In genomic region chr6:108174371-108175175, GRCh38 we compare ENCODE assay signal across 8 cellular contexts.
DNase-seq lines count a peak whose midpoint lies in the region; ATAC-seq lines count a peak whose summit lies in the region.

No MANE protein-coding gene starts in this region.

- DNase-seq in stimulated activated CD4-positive, alpha-beta T cell treated with anti-CD3 and anti-CD28 coated beads, Interleukin-15, amount 100 ng/mL, for 24 hours: peak; percentile 49
- DNase-seq in stimulated activated CD4-positive, alpha-beta T cell treated with anti-CD3 and anti-CD28 coated beads, Interleukin-12 subunit alpha, Interleukin-12 subunit beta, amount 100 ng/mL, for 4 hours: no peak
- peak; percentile 33 for DNase-seq in amniotic epithelial cell (ENCODE audit: low read depth)
- peak; percentile 92 for DNase-seq in left kidney (ENCODE audit: low read depth, low spot score)
- no peak for DNase-seq in HuH-7 (ENCODE audit: low spot score)
- no peak for DNase-seq in AML-193 (lab: John Stamatoyannopoulos, UW)

- ATAC-seq in HG03135 (IDR thresholded peaks at IDR 0.05; ENCODE audit: unreplicated experiment): no peak
- ATAC-seq in GM19395 (IDR thresholded peaks at IDR 0.05; ENCODE audit: unreplicated experiment): no peak

Comparison
In these comparisons a context has a peak if more than half of its experiments do, and no peak if none do; other contexts are left out.
1. DNase-seq: peak in stimulated activated CD4-positive, alpha-beta T cell treated with anti-CD3 and anti-CD28 coated beads, Interleukin-15, amount 100 ng/mL, for 24 hours (single experiment), amniotic epithelial cell (single experiment) and left kidney (single experiment); none in stimulated activated CD4-positive, alpha-beta T cell treated with anti-CD3 and anti-CD28 coated beads, Interleukin-12 subunit alpha, Interleukin-12 subunit beta, amount 100 ng/mL, for 4 hours (single experiment), HuH-7 (single experiment) and AML-193 (0 of 2).